In genomic region chr6:37230104-37230503, GRCh38 we compare ENCODE assay signal across 32 cellular contexts.
"Had no signal": no experiment of that assay in that cellular context is flagged by ENCODE, and none has a peak within 500 bp of the region (broad histone marks: within the 10 kb centered on the region; RNA-seq: fewer than 3 reads in every experiment).

No MANE protein-coding gene starts in this region.

- H3K4me1 ChIP-seq: breast epithelium, SJCRH30 had no signal

- H3K27ac Mint-ChIP-seq: activated B cell treated with CpG ODN at 0.5 μM for 24 hours; activated CD4-positive, alpha-beta memory T cell treated with anti-CD3 and anti-CD28 coated beads, Interleukin-2, amount 10 ng/mL, durations not matched to agents 7 days and 5 days; activated CD4-positive, alpha-beta T cell treated with anti-CD3 and anti-CD28 coated beads, Interleukin-2, amount 10 ng/mL, durations not matched to agents 7 days and 5 days; activated naive CD4-positive, alpha-beta T cell treated with anti-CD3 and anti-CD28 coated beads, Interleukin-2, amount 50 U/mL, for 24 hours; T-helper 1 cell treated with Interleukin-12 subunit alpha and Interleukin-12 subunit beta and Interleukin-4 antibody, amounts not matched to agents 30 μg/mL and 1 μg/mL, for 36 hours had no signal

- H3K4me3 Mint-ChIP-seq: activated B cell treated with CpG ODN at 0.5 μM for 24 hours; activated CD4-positive, alpha-beta memory T cell treated with anti-CD3 and anti-CD28 coated beads, Interleukin-2, amount 10 ng/mL, durations not matched to agents 7 days and 5 days; activated CD4-positive, alpha-beta T cell treated with anti-CD3 and anti-CD28 coated beads, Interleukin-2, amount 10 ng/mL, durations not matched to agents 7 days and 5 days; activated naive CD4-positive, alpha-beta T cell treated with anti-CD3 and anti-CD28 coated beads, Interleukin-2, amount 50 U/mL, for 24 hours; T-helper 1 cell treated with Interleukin-12 subunit alpha and Interleukin-12 subunit beta and Interleukin-4 antibody, amounts not matched to agents 30 μg/mL and 1 μg/mL, for 36 hours had no signal

- ATAC-seq: Panc1, Right ventricle myocardium inferior, SK-N-SH treated with all-trans-retinoic acid at 6 μM for 48 hours had no signal

- H3K4me1 Mint-ChIP-seq: activated B cell treated with CpG ODN at 0.5 μM for 24 hours; activated CD4-positive, alpha-beta T cell treated with anti-CD3 and anti-CD28 coated beads, Interleukin-2, amount 10 ng/mL, durations not matched to agents 7 days and 5 days; activated naive CD4-positive, alpha-beta T cell treated with anti-CD3 and anti-CD28 coated beads, Interleukin-2, amount 50 U/mL, for 24 hours had no signal

- H3K9me3 ChIP-seq: breast epithelium, SJCRH30 had no signal

- H3K36me3 Mint-ChIP-seq: activated naive CD4-positive, alpha-beta T cell treated with anti-CD3 and anti-CD28 coated beads, Interleukin-2, amount 50 U/mL, for 24 hours had no signal

- DNase-seq: activated B cell treated with CpG ODN at 0.5 μM for 24 hours; activated CD4-positive, alpha-beta memory T cell treated with anti-CD3 and anti-CD28 coated beads, Interleukin-2, amount 10 ng/mL, durations not matched to agents 7 days and 5 days; activated CD4-positive, alpha-beta T cell treated with anti-CD3 and anti-CD28 coated beads for 1 hour; activated CD4-positive, alpha-beta T cell treated with anti-CD3 and anti-CD28 coated beads, Interleukin-2, amount 10 ng/mL, durations not matched to agents 7 days and 5 days; activated CD8-positive, alpha-beta memory T cell treated with anti-CD3 and anti-CD28 coated beads, Interleukin-2, amount 50 U/mL, for 4 hours; activated effector memory CD4-positive, alpha-beta T cell treated with Interleukin-2 at 50 U/mL for 16 hours; activated naive CD4-positive, alpha-beta T cell; activated T-cell treated with anti-CD3 and anti-CD28 coated beads, Interleukin-2, amount 50 U/mL, for 1 hour; aorta; caudate nucleus; Kasumi-1; KBM-7; NCI-H1048; NCI-H1417; NCI-H1930; NCI-H2171; NCI-H2227 treated with DMSO at 0.1 percent for 48 hours; NCI-H446 treated with DMSO at 0.1 percent for 48 hours; NCI-H524 treated with DMSO at 0.1 percent for 48 hours; NCI-H748 treated with DMSO at 0.1 percent for 48 hours; NK-92 treated with Interleukin-12 subunit alpha and Interleukin-12 subunit beta, amount 100 ng/mL, for 24 hours; OCI-M1; RPMI8226; SJCRH30; SW 1271; T-helper 9 cell had no signal

- H3K36me3 ChIP-seq: breast epithelium, SJCRH30 had no signal

- H3K27me3 Mint-ChIP-seq: activated B cell treated with CpG ODN at 0.5 μM for 24 hours; activated CD4-positive, alpha-beta memory T cell treated with anti-CD3 and anti-CD28 coated beads, Interleukin-2, amount 10 ng/mL, durations not matched to agents 7 days and 5 days; activated naive CD4-positive, alpha-beta T cell treated with anti-CD3 and anti-CD28 coated beads, Interleukin-2, amount 50 U/mL, for 24 hours had no signal

- H3K27me3 ChIP-seq: breast epithelium, SJCRH30 had no signal

- H3K27ac ChIP-seq: breast epithelium, SJCRH30 had no signal

- H3K4me3 ChIP-seq: breast epithelium, SJCRH30 had no signal
